In genomic region chr13:53703371-53704080, GRCh38 we compare ENCODE assay signal across 34 cellular contexts.
DNase-seq lines count a peak whose midpoint lies in the region; ATAC-seq, FAIRE-seq and TF ChIP-seq lines count a peak whose summit lies in the region.
"Had no signal": no experiment of that assay in that cellular context is flagged by ENCODE, and none has a peak within 500 bp of the region (broad histone marks: within the 10 kb centered on the region; RNA-seq: fewer than 3 reads in every experiment).

No MANE protein-coding gene starts in this region.

- no peak for TF ChIP-seq RAD21 in GM12878 (IDR thresholded peaks at IDR 0.05; ENCODE audit: insufficient read depth, low read depth, low read length)

- H3K27ac ChIP-seq in OCI-LY3 (ENCODE audit: low read length) (0 out of 2 replicates have a peak overlapping the region, but pooled peaks have one; percentile 10), GM12878 (ENCODE audit: control insufficient read depth, insufficient read depth) (no peak overlapping the region), uterus (no peak overlapping the region)
- H3K27ac ChIP-seq: 22Rv1; A549; BLaER1; BLaER1 treated with 17β-estradiol and CSF1 and Interleukin-3, amounts not matched to agents 10 nM and 100 nM; C4-2B had no signal

- H3K4me1 ChIP-seq in OCI-LY3 (ENCODE audit: low read length) (peaks cover 25% of the 10 kb centered on the region), GM12878 (ENCODE audit: control insufficient read depth, insufficient read depth, low read length) (no peaks in the 10 kb centered on the region), uterus (no peaks in the 10 kb centered on the region)
- H3K4me1 ChIP-seq: A549; BE2C; BLaER1; BLaER1 treated with 17β-estradiol and CSF1 and Interleukin-3, amounts not matched to agents 10 nM and 100 nM; Caco-2 had no signal

- H3K4me1 Mint-ChIP-seq in activated CD8-positive, alpha-beta T cell treated with anti-CD3 and anti-CD28 coated beads, Interleukin-2, amount 10 ng/mL, durations not matched to agents 7 days and 5 days (ENCODE audit: low read depth): no peaks in the 10 kb centered on the region
- H3K4me1 Mint-ChIP-seq: B cell; CD14-positive monocyte; CD4-positive, alpha-beta memory T cell; CD4-positive, CD25-positive, alpha-beta regulatory T cell; CD8-positive, alpha-beta memory T cell had no signal

- WGBS in GM12878 (ENCODE audit: insufficient coverage, insufficient replicate concordance, low lambda C conversion rate, missing lambda C conversion rate): 52% methylated on average over 2 of the region's 2 CpGs

- peak overlapping the region; percentile 18; the same call in 1 of the 2 replicates for H3K4me2 ChIP-seq in OCI-LY3 (ENCODE audit: low read length)
- no peak overlapping the region for H3K4me2 ChIP-seq in GM12878 (ENCODE audit: control insufficient read depth, insufficient read depth)
- H3K4me2 ChIP-seq: A549; BLaER1; BLaER1 treated with 17β-estradiol and CSF1 and Interleukin-3, amounts not matched to agents 10 nM and 100 nM had no signal

- H3K79me2 ChIP-seq in OCI-LY3 (ENCODE audit: low read length) (no peaks in the 10 kb centered on the region), GM12878 (ENCODE audit: control insufficient read depth, insufficient read depth, low read length) (no peaks in the 10 kb centered on the region)

- SMC1A ChIA-PET in GM12878 (lab: Charles Lee; ENCODE audit: uncharacterized antibody, unreplicated experiment): interaction anchor here (1.1 kb wide), 1 partner anchor 41 kb away, joined by 3 read pairs; no protein-coding TSS in a partner anchor

- BruUV-seq in GM12878 (replicated peaks; lab: Mats Ljungman, UMichigan): no TSS peak

- H3K9ac ChIP-seq in OCI-LY3 (ENCODE audit: low read length) (no peak overlapping the region), GM12878 (ENCODE audit: control insufficient read depth, insufficient read depth, low read length) (no peak overlapping the region)
- H3K9ac ChIP-seq: BLaER1; BLaER1 treated with 17β-estradiol and CSF1 and Interleukin-3, amounts not matched to agents 10 nM and 100 nM had no signal

- intact Hi-C loops in GM12878 (cut with micrococcal nuclease; ENCODE audit: unreplicated experiment): no loop called here
- intact Hi-C loops in uterus (cut with DNase I; ENCODE audit: low total_unique reads): no loop called here

- TF ChIP-seq EP300 in GM12878 (IDR thresholded peaks at IDR 0.05; ENCODE audit: borderline replicate concordance in 1 of 2, control insufficient read depth in 1 of 2, low read depth in 2 of 2, low read length in 2 of 2): no peak

- POLR2A ChIA-PET in GM12878 (lab: Charles Lee): interaction anchor here (0.6 to 0.7 kb wide), 2 partner anchors 103 to 449 kb away, joined by 3 read pairs; no protein-coding TSS in a partner anchor
- POLR2A ChIA-PET in activated CD8-positive, alpha-beta T cell treated with anti-CD3 and anti-CD28 coated beads, Interleukin-2, amount 10 ng/mL, durations not matched to agents 7 days and 5 days (lab: Charles Lee): no interaction called here

- peaks cover 14% of the 10 kb centered on the region for H3K36me3 ChIP-seq in OCI-LY3 (replicated peaks; ENCODE audit: low read depth, low read length)
- H3K36me3 ChIP-seq in GM12878 (ENCODE audit: control insufficient read depth in 2 of 2, insufficient read depth in 2 of 2, low read length in 1 of 2): no peaks in the 10 kb centered on the region
- no peaks in the 10 kb centered on the region for H3K36me3 ChIP-seq in uterus
- H3K36me3 ChIP-seq: BE2C; BLaER1; BLaER1 treated with 17β-estradiol and CSF1 and Interleukin-3, amounts not matched to agents 10 nM and 100 nM had no signal

- H3K9me3 Mint-ChIP-seq in activated CD8-positive, alpha-beta T cell treated with anti-CD3 and anti-CD28 coated beads, Interleukin-2, amount 10 ng/mL, durations not matched to agents 7 days and 5 days (ENCODE audit: insufficient read depth): peaks cover 14% of the 10 kb centered on the region

- H3K9me3 ChIP-seq in OCI-LY3 (ENCODE audit: insufficient read depth, low read length): peaks cover 11% of the 10 kb centered on the region; the same call in 1 of the 2 replicates
- H3K9me3 ChIP-seq in GM12878 (replicated peaks; ENCODE audit: control insufficient read depth, insufficient read depth, low read length): no peaks in the 10 kb centered on the region
- no peaks in the 10 kb centered on the region for H3K9me3 ChIP-seq in uterus
- H3K9me3 ChIP-seq: A549, BE2C, Caco-2 had no signal

- RAD21 ChIA-PET in GM12878 (lab: Charles Lee; ENCODE audit: unreplicated experiment): interaction anchor here (1.4 kb wide), 1 partner anchor 91 kb away, joined by 3 read pairs; no protein-coding TSS in a partner anchor

- no peaks in the 10 kb centered on the region for H3K27me3 ChIP-seq in OCI-LY3 (ENCODE audit: low read depth, low read length)
- H3K27me3 ChIP-seq in GM12878 (replicated peaks in 1 of 2; ENCODE audit: control insufficient read depth in 2 of 2, insufficient read depth in 2 of 2, low read length in 1 of 2): no peaks in the 10 kb centered on the region
- no peaks in the 10 kb centered on the region for H3K27me3 ChIP-seq in uterus
- H3K27me3 ChIP-seq: BE2C; BLaER1; BLaER1 treated with 17β-estradiol and CSF1 and Interleukin-3, amounts not matched to agents 10 nM and 100 nM had no signal

- H3K4me3 Mint-ChIP-seq in activated CD8-positive, alpha-beta T cell treated with anti-CD3 and anti-CD28 coated beads, Interleukin-2, amount 10 ng/mL, durations not matched to agents 7 days and 5 days: no peak overlapping the region
- H3K4me3 Mint-ChIP-seq: B cell; CD14-positive monocyte; CD4-positive, alpha-beta memory T cell; CD4-positive, alpha-beta T cell; CD4-positive, CD25-positive, alpha-beta regulatory T cell; CD8-positive, alpha-beta memory T cell; CD8-positive, alpha-beta T cell had no signal

- DNase-seq in D721Med (ENCODE audit: insufficient read length, low spot score) (no peak), GM12878 (ENCODE audit: low read depth, low spot score) (no peak), uterus (no peak)
- no peak for DNase-seq in activated CD8-positive, alpha-beta T cell treated with anti-CD3 and anti-CD28 coated beads, Interleukin-2, amount 10 ng/mL, durations not matched to agents 7 days and 5 days
- DNase-seq: 8988T; ACHN; AML-193; BE2C; C1 segment of cervical spinal cord; Caco-2; Calu3; CD4-positive, alpha-beta memory T cell; CD4-positive, alpha-beta T cell; CD4-positive, CD25-positive, alpha-beta regulatory T cell; CD8-positive, alpha-beta memory T cell; CD8-positive, alpha-beta T cell; COR-L47; DMS 273 treated with DMSO at 0.1 percent for 48 hours; DMS153; DMS53; DMS79; DMS79 treated with DMSO at 0.1 percent for 48 hours; DND-41; EL had no signal

- no peaks in the 10 kb centered on the region for H3K27me3 Mint-ChIP-seq in activated CD8-positive, alpha-beta T cell treated with anti-CD3 and anti-CD28 coated beads, Interleukin-2, amount 10 ng/mL, durations not matched to agents 7 days and 5 days (ENCODE audit: low read depth)
- H3K27me3 Mint-ChIP-seq: B cell; CD4-positive, alpha-beta memory T cell; CD4-positive, alpha-beta T cell; CD4-positive, CD25-positive, alpha-beta regulatory T cell; CD8-positive, alpha-beta memory T cell had no signal

- H3K27ac Mint-ChIP-seq in activated CD8-positive, alpha-beta T cell treated with anti-CD3 and anti-CD28 coated beads, Interleukin-2, amount 10 ng/mL, durations not matched to agents 7 days and 5 days: no peak overlapping the region
- H3K27ac Mint-ChIP-seq: B cell; CD14-positive monocyte; CD4-positive, alpha-beta memory T cell; CD4-positive, alpha-beta T cell; CD4-positive, CD25-positive, alpha-beta regulatory T cell; CD8-positive, alpha-beta memory T cell; CD8-positive, alpha-beta T cell had no signal

- no peaks in the 10 kb centered on the region for H3K36me3 Mint-ChIP-seq in activated CD8-positive, alpha-beta T cell treated with anti-CD3 and anti-CD28 coated beads, Interleukin-2, amount 10 ng/mL, durations not matched to agents 7 days and 5 days (ENCODE audit: low read depth)
- H3K36me3 Mint-ChIP-seq: CD14-positive monocyte; CD4-positive, alpha-beta memory T cell; CD4-positive, CD25-positive, alpha-beta regulatory T cell; CD8-positive, alpha-beta memory T cell; CD8-positive, alpha-beta T cell had no signal

- no peak overlapping the region for H2AFZ ChIP-seq in OCI-LY3 (ENCODE audit: low read depth, low read length)
- no peak overlapping the region for H2AFZ ChIP-seq in GM12878 (ENCODE audit: control insufficient read depth, low read depth, low read length)

- CTCF ChIA-PET in GM12878 (lab: Yijun Ruan, JAX): interaction anchor here (0.7 to 1.8 kb wide), 2 partner anchors 9 kb away, joined by 3 to 4 read pairs; no protein-coding TSS in a partner anchor
- CTCF ChIA-PET in activated CD8-positive, alpha-beta T cell treated with anti-CD3 and anti-CD28 coated beads, Interleukin-2, amount 10 ng/mL, durations not matched to agents 7 days and 5 days (lab: Charles Lee): no interaction called here

- FAIRE-seq in D721Med (lab: Jason Lieb, UNC) (peak; percentile 35), GM12878 (lab: Jason Lieb, UNC) (no peak)
- FAIRE-seq: A204.1, A549 had no signal

- no peaks in the 10 kb centered on the region for H4K20me1 ChIP-seq in OCI-LY3 (ENCODE audit: insufficient read depth, low read length)
- no peaks in the 10 kb centered on the region for H4K20me1 ChIP-seq in GM12878 (ENCODE audit: control insufficient read depth, insufficient read depth)
- H4K20me1 ChIP-seq: BLaER1; BLaER1 treated with 17β-estradiol and CSF1 and Interleukin-3, amounts not matched to agents 10 nM and 100 nM had no signal

- no peak overlapping the region for H3K4me3 ChIP-seq in OCI-LY3 (ENCODE audit: low read length)
- no peak overlapping the region for H3K4me3 ChIP-seq in GM12878
- H3K4me3 ChIP-seq in uterus: no peak overlapping the region
- H3K4me3 ChIP-seq: A549; BLaER1; BLaER1 treated with 17β-estradiol and CSF1 and Interleukin-3, amounts not matched to agents 10 nM and 100 nM had no signal

- TF ChIP-seq POLR2A in GM12878 (IDR thresholded peaks at IDR 0.05; ENCODE audit: low read depth, low read length) (no peak), uterus (IDR thresholded peaks at IDR 0.05) (no peak)

- TF ChIP-seq CTCF in D721Med (IDR thresholded peaks at IDR 0.05; ENCODE audit: insufficient read depth, missing control alignments) (no peak), OCI-LY3 (IDR thresholded peaks at IDR 0.05; ENCODE audit: low read depth, low read length) (no peak), GM12878 (IDR thresholded peaks at IDR 0.05 in 2 of 3, conservative IDR thresholded peaks at IDR 0.05 in 1 of 3; ENCODE audit: control insufficient read depth in 2 of 3, extremely low read depth in 1 of 3, insufficient read depth in 1 of 3, low read depth in 3 of 3, low read length in 3 of 3) (no peak), uterus (IDR thresholded peaks at IDR 0.05) (no peak)

- in situ Hi-C loops in GM12878 (cut with MboI): no loop called here

- ATAC-seq in GM12878: peak; percentile 61
- ATAC-seq in HG02852 (IDR thresholded peaks at IDR 0.05; ENCODE audit: unreplicated experiment): no peak
- ATAC-seq in activated CD8-positive, alpha-beta T cell treated with anti-CD3 and anti-CD28 coated beads, Interleukin-2, amount 10 ng/mL, durations not matched to agents 7 days and 5 days: no peak
- ATAC-seq: A549; CD8-positive, alpha-beta T cell had no signal
